In genomic region chr19:48614436-48615144, GRCh38 we compare ENCODE assay signal across 1 cellular context.
A peak's percentile ranks its signal among the peaks of the same experiment; 100 is the strongest.
TF ChIP-seq lines count a peak whose summit lies in the region.

Gene FAM83E (minus strand): TSS chr19:48615076. CDS start chr19:48613372, 1,704 bp downstream.

TF ChIP-seq in HEK293, 187 proteins besides CTCF, POLR2A, EP300 and RAD21 (continued from another document and continues in another):
- TF ChIP-seq PRDM2 (tag by site-specific recombination; IDR thresholded peaks at IDR 0.05; ENCODE audit: borderline replicate concordance): no peak
- peak; percentile 85; the same call in 1 of the 2 replicates for TF ChIP-seq HIC1 (tag by site-specific recombination; IDR thresholded peaks at IDR 0.05)
- peak; percentile 44 for TF ChIP-seq SP7 (tag by site-specific recombination; IDR thresholded peaks at IDR 0.05)
- TF ChIP-seq ZSCAN23 (tag by site-specific recombination; IDR thresholded peaks at IDR 0.05): no peak
- no peak for TF ChIP-seq ZNF645 (tag by site-specific recombination; IDR thresholded peaks at IDR 0.05)
- TF ChIP-seq ZNF558 (tag by site-specific recombination; IDR thresholded peaks at IDR 0.05): no peak
- peak; percentile 84 for TF ChIP-seq KLF17 (tag by site-specific recombination; IDR thresholded peaks at IDR 0.05)
- TF ChIP-seq ZNF654 (tag by site-specific recombination; IDR thresholded peaks at IDR 0.05; ENCODE audit: low read depth): no peak
- peak; percentile 96 for TF ChIP-seq KLF8 (tag by site-specific recombination; IDR thresholded peaks at IDR 0.05)
- TF ChIP-seq HOXC10 (CRISPR knock-in tag; IDR thresholded peaks at IDR 0.05): no peak
- TF ChIP-seq ZNF148 (tag by site-specific recombination; IDR thresholded peaks at IDR 0.05; ENCODE audit: borderline replicate concordance): no peak
- TF ChIP-seq ZNF239 (tag by site-specific recombination; IDR thresholded peaks at IDR 0.05): peak; percentile 57; the same call in 1 of the 2 replicates
- TF ChIP-seq ZNF221 (tag by site-specific recombination; IDR thresholded peaks at IDR 0.05; ENCODE audit: borderline replicate concordance): no peak
- TF ChIP-seq YY2 (tag by site-specific recombination; IDR thresholded peaks at IDR 0.05): peak; percentile 46; the same call in 1 of the 2 replicates
- no peak for TF ChIP-seq ZNF76 (tag by site-specific recombination; IDR thresholded peaks at IDR 0.05; ENCODE audit: borderline replicate concordance, low read depth)
- TF ChIP-seq ZNF837 (tag by site-specific recombination; IDR thresholded peaks at IDR 0.05): no peak
- TF ChIP-seq TCF7L2 (IDR thresholded peaks at IDR 0.05; ENCODE audit: borderline replicate concordance, low read depth, low read length): no peak
- no peak for TF ChIP-seq AEBP2 (tag by site-specific recombination; IDR thresholded peaks at IDR 0.05; ENCODE audit: borderline replicate concordance)
- TF ChIP-seq ZNF658 (tag by site-specific recombination; IDR thresholded peaks at IDR 0.05): no peak
- TF ChIP-seq ZNF624 (tag by site-specific recombination; IDR thresholded peaks at IDR 0.05): no peak
- TF ChIP-seq ZNF324 (tag by site-specific recombination; IDR thresholded peaks at IDR 0.05): no peak
- no peak for TF ChIP-seq GLI4 (tag by site-specific recombination; IDR thresholded peaks at IDR 0.05)
- TF ChIP-seq PRDM1 (tag by site-specific recombination; IDR thresholded peaks at IDR 0.05): no peak
- TF ChIP-seq ZNF175 (tag by site-specific recombination; IDR thresholded peaks at IDR 0.05): no peak
- TF ChIP-seq EGR2 (tag by site-specific recombination; IDR thresholded peaks at IDR 0.05; ENCODE audit: low read depth): peak; percentile 51
- TF ChIP-seq ZNF843 (tag by site-specific recombination; IDR thresholded peaks at IDR 0.05): no peak
- TF ChIP-seq ZNF785 (tag by site-specific recombination; IDR thresholded peaks at IDR 0.05): no peak
- peak; percentile 88 for TF ChIP-seq ZXDB (tag by site-specific recombination; IDR thresholded peaks at IDR 0.05)
- TF ChIP-seq PRDM10 (tag by site-specific recombination; IDR thresholded peaks at IDR 0.05): peak; percentile 54; the same call in 1 of the 2 replicates
- TF ChIP-seq ZNF510 (tag by site-specific recombination; IDR thresholded peaks at IDR 0.05; ENCODE audit: insufficient replicate concordance): no peak
- TF ChIP-seq ZNF19 (tag by site-specific recombination; IDR thresholded peaks at IDR 0.05; ENCODE audit: low read depth): no peak
- no peak for TF ChIP-seq ZNF211 (tag by site-specific recombination; IDR thresholded peaks at IDR 0.05; ENCODE audit: low read depth)
- TF ChIP-seq ZSCAN16 (tag by site-specific recombination; IDR thresholded peaks at IDR 0.05): no peak
- peak; percentile 70 for TF ChIP-seq KLF16 (tag by site-specific recombination; IDR thresholded peaks at IDR 0.05)
- TF ChIP-seq OSR2 (tag by site-specific recombination; IDR thresholded peaks at IDR 0.05): peak; percentile 70
- TF ChIP-seq ZNF214 (tag by site-specific recombination; IDR thresholded peaks at IDR 0.05; ENCODE audit: borderline replicate concordance): no peak
- no peak for TF ChIP-seq ZSCAN18 (tag by site-specific recombination; IDR thresholded peaks at IDR 0.05)
- TF ChIP-seq BCL11B (tag by site-specific recombination; IDR thresholded peaks at IDR 0.05; ENCODE audit: low read depth): no peak
